Comparison of ENCODE assay signal across 3 cellular contexts in genomic region chr7:6753964-6754363, GRCh38. TPM values are rescaled to one million over a fixed set of nuclear protein-coding genes. Genes with fewer than 3 reads are reported as not detected.
"Had no signal": no experiment of that assay in that cellular context is flagged by ENCODE, and none has a peak within 500 bp of the region (broad histone marks: within the 10 kb centered on the region; RNA-seq: fewer than 3 reads in every experiment).

RSPH10B2 (plus strand) TSS chr7:6754103; CDS start chr7:6757678, 3,575 bp downstream.

RNA-seq across cellular contexts. Expression of gene RSPH10B2, which starts in this region (rescaled TPM):
- total RNA-seq: SJSA1, ureter had no signal
- polyA plus RNA-seq: cardiac muscle cell had no signal
